ENCODE assay signal across 24 cellular contexts in genomic region chr9:6793203-6793602, GRCh38. TPM values are rescaled to one million over a fixed set of nuclear protein-coding genes. Genes with fewer than 3 reads are reported as not detected.
DNase-seq lines count a peak whose midpoint lies in the region; ATAC-seq, FAIRE-seq and TF ChIP-seq lines count a peak whose summit lies in the region.
"Had no signal": no experiment of that assay in that cellular context is flagged by ENCODE, and none has a peak within 500 bp of the region (broad histone marks: within the 10 kb centered on the region; RNA-seq: fewer than 3 reads in every experiment).

No MANE protein-coding gene starts in this region.

- no peak for FAIRE-seq in GM12878 (lab: Jason Lieb, UNC)

- H3K4me1 ChIP-seq in GM12878 (ENCODE audit: control insufficient read depth, insufficient read depth, low read length) (no peaks in the 10 kb centered on the region), mucosa of descending colon (ENCODE audit: low read depth) (peaks cover 14% of the 10 kb centered on the region)

- H3K36me3 ChIP-seq in GM12878 (ENCODE audit: control insufficient read depth in 2 of 2, insufficient read depth in 2 of 2, low read length in 1 of 2) (peaks cover 0 to 12% of the 10 kb centered on the region in 2 experiments; a peak in 3 of 4 replicates), mucosa of descending colon (ENCODE audit: low read depth) (no peaks in the 10 kb centered on the region)
- H3K36me3 ChIP-seq: MG63, SJSA1 had no signal

- POLR2A ChIA-PET in GM12878 (lab: Charles Lee), result no interaction called here

- RAD21 ChIA-PET in GM12878 (lab: Charles Lee; ENCODE audit: unreplicated experiment), result no interaction called here

- H4K20me1 ChIP-seq in GM12878 (ENCODE audit: control insufficient read depth, insufficient read depth), result no peaks in the 10 kb centered on the region

- H3K9me3 ChIP-seq in GM12878 (replicated peaks; ENCODE audit: control insufficient read depth, insufficient read depth, low read length) (no peaks in the 10 kb centered on the region), mucosa of descending colon (no peaks in the 10 kb centered on the region)
- H3K9me3 ChIP-seq: MG63, SJSA1 had no signal

- TF ChIP-seq CTCF in GM12878 (IDR thresholded peaks at IDR 0.05 in 2 of 3, conservative IDR thresholded peaks at IDR 0.05 in 1 of 3; ENCODE audit: control insufficient read depth in 2 of 3, extremely low read depth in 1 of 3, insufficient read depth in 1 of 3, low read depth in 3 of 3, low read length in 3 of 3) (no peak), mucosa of descending colon (IDR thresholded peaks at IDR 0.05) (no peak)

- TF ChIP-seq EP300 in GM12878 (IDR thresholded peaks at IDR 0.05; ENCODE audit: borderline replicate concordance in 1 of 2, control insufficient read depth in 1 of 2, low read depth in 2 of 2, low read length in 2 of 2), result no peak

- in situ Hi-C loops in GM12878 (cut with MboI), result no loop called here

- BruUV-seq in GM12878 (replicated peaks; lab: Mats Ljungman, UMichigan), result no TSS peak

- H3K4me2 ChIP-seq in GM12878 (ENCODE audit: control insufficient read depth, insufficient read depth), result no peak overlapping the region

- CTCF ChIA-PET in GM12878 (lab: Yijun Ruan, JAX), result no interaction called here

- TF ChIP-seq RAD21 in GM12878 (IDR thresholded peaks at IDR 0.05; ENCODE audit: insufficient read depth, low read depth, low read length), result no peak

- 89% methylated on average over 1 of the region's 3 CpGs for WGBS in GM12878 (ENCODE audit: insufficient coverage, insufficient replicate concordance, low lambda C conversion rate, missing lambda C conversion rate)

- H3K27me3 ChIP-seq in GM12878 (replicated peaks in 1 of 2; ENCODE audit: control insufficient read depth in 2 of 2, insufficient read depth in 2 of 2, low read length in 1 of 2), result no peaks in the 10 kb centered on the region
- H3K27me3 ChIP-seq: MG63, SJSA1 had no signal

- no peak for TF ChIP-seq POLR2A in GM12878 (IDR thresholded peaks at IDR 0.05; ENCODE audit: low read depth, low read length)

- no peak overlapping the region for H3K27ac ChIP-seq in GM12878 (ENCODE audit: control insufficient read depth, insufficient read depth)
- H3K27ac ChIP-seq: C4-2B, SJSA1 had no signal

- H2AFZ ChIP-seq in GM12878 (ENCODE audit: control insufficient read depth, low read depth, low read length), result no peak overlapping the region

- SMC1A ChIA-PET in GM12878 (lab: Charles Lee; ENCODE audit: uncharacterized antibody, unreplicated experiment), result no interaction called here

- H3K79me2 ChIP-seq in GM12878 (ENCODE audit: control insufficient read depth, insufficient read depth, low read length), result peaks cover 10% of the 10 kb centered on the region

- no peak overlapping the region for H3K9ac ChIP-seq in GM12878 (ENCODE audit: control insufficient read depth, insufficient read depth, low read length)

- peak; percentile 66 for ATAC-seq in GM19043 (IDR thresholded peaks at IDR 0.05; ENCODE audit: low read depth, unreplicated experiment)
- peak; percentile 76 for ATAC-seq in GM21423 (IDR thresholded peaks at IDR 0.05; ENCODE audit: unreplicated experiment)
- peak; percentile 73 for ATAC-seq in HG03175 (IDR thresholded peaks at IDR 0.05; ENCODE audit: unreplicated experiment)
- no peak for ATAC-seq in GM12878
- ATAC-seq in mucosa of descending colon, result no peak
- ATAC-seq: HCT116, T-cell had no signal

- intact Hi-C loops in GM12878 (cut with micrococcal nuclease; ENCODE audit: unreplicated experiment), result no loop called here
- intact Hi-C loops in mucosa of descending colon (cut with DNase I, micrococcal nuclease), result no loop called here

- DNase-seq in GM12878 (ENCODE audit: low read depth, low spot score) (no peak), NCI-H446 (lab: John Stamatoyannopoulos, UW) (no peak), 8988T (no peak), mucosa of descending colon (no peak), NCI-H2029 (lab: John Stamatoyannopoulos, UW) (no peak)
- DNase-seq: Calu3; CD8-positive, alpha-beta memory T cell; DND-41; IMR-90; KG1; MG63; NCI-H1105 treated with DMSO at 0.1 percent for 48 hours; NCI-H146; NCI-H1930; NCI-H526 treated with DMSO at 0.1 percent for 48 hours; Right ventricle myocardium superior; RPMI8226; T-cell had no signal

- H3K4me3 ChIP-seq in GM12878, result no peak overlapping the region
- H3K4me3 ChIP-seq in mucosa of descending colon, result no peak overlapping the region
- H3K4me3 ChIP-seq: MG63, SJSA1 had no signal

TF ChIP-seq in GM12878, 131 proteins besides CTCF, POLR2A, EP300 and RAD21:
- TF ChIP-seq PAX8 (IDR thresholded peaks at IDR 0.05) (no peak), CHD4 (IDR thresholded peaks at IDR 0.05) (no peak), ZNF384 (IDR thresholded peaks at IDR 0.05; ENCODE audit: borderline replicate concordance, low read depth, low read length) (peak; percentile 22; the same call in 1 of the 2 replicates), POLR2AphosphoS5 (IDR thresholded peaks at IDR 0.05; ENCODE audit: low read length) (no peak), CBX3 (IDR thresholded peaks at IDR 0.05; ENCODE audit: borderline replicate concordance, low read depth) (no peak), GATAD2B (conservative IDR thresholded peaks at IDR 0.05; ENCODE audit: low read depth) (no peak)

RNA-seq across cellular contexts. Expression of gene KDM4C, which starts 35.4 kb away (rescaled TPM):
- total RNA-seq in GM12878 (2013; cell fraction: nucleolus; rRNA removed), result 379 and 393 TPM in 2 replicates
- total RNA-seq in GM12878 (2014; rRNA removed) (22.7 and 29.9 TPM in 2 replicates), GM12878 (2014; rRNA removed; fragmentation: Illumina TruSeq; extraction: Trizol) (27.3 and 28.7 TPM in 2 replicates), GM12878 (2021) (22.9 and 24.6 TPM in 2 replicates), mucosa of descending colon (10 to 100 TPM; 44.6 to 74.9 (median 50.9) TPM)
- polyA plus RNA-seq in GM12878 (2011; ENCODE audit: low read depth), result 20.1 TPM
- polyA plus RNA-seq in GM12878 (2011; rRNA removed) (41.2 and 49.5 TPM in 2 replicates), GM12878 (2014; fragmentation: Illumina TruSeq; extraction: Trizol) (20.0 and 23.0 TPM in 2 replicates), GM12878 (2014; fragmentation: Nextera tagmentation; extraction: Ambion mirVana) (10 to 100 TPM in 1 of 2 experiments, 1 to 10 TPM in 1; 6.8 to 11.7 TPM), GM12878 (2014; rRNA removed) (20.2 and 24.0 TPM in 2 replicates), GM12878 (2016; fragmentation: Nextera tagmentation; extraction: Ambion mirVana) (10 to 100 TPM; 18.6 to 20.0 TPM)
- 26.1 and 28.5 TPM in 2 replicates for polyA plus RNA-seq in GM12878 (2011; cell fraction: cytosol; rRNA removed)
- polyA plus RNA-seq in GM12878 (2011; cell fraction: nucleus; rRNA removed), result 112 and 130 TPM in 2 replicates
- 19.4 and 24.5 TPM in 2 replicates for polyA plus RNA-seq in GM12878 (2012)
- polyA minus RNA-seq in GM12878 (2011; rRNA and poly(A)+ RNA removed), result 182 and 211 TPM in 2 replicates
- 25.1 and 27.6 TPM in 2 replicates for polyA minus RNA-seq in GM12878 (2011; cell fraction: cytosol; rRNA and poly(A)+ RNA removed)
- 258 and 336 TPM in 2 replicates for polyA minus RNA-seq in GM12878 (2011; cell fraction: nucleus; rRNA and poly(A)+ RNA removed)

Comparison
In these comparisons a context has a peak if more than half of its experiments do, and no peak if none do; other contexts are left out.
1. ATAC-seq: peak in GM19043 (single experiment), GM21423 (single experiment) and HG03175 (single experiment); none in GM12878 (single experiment) and mucosa of descending colon (single experiment).